In the genomic region with DNA sequence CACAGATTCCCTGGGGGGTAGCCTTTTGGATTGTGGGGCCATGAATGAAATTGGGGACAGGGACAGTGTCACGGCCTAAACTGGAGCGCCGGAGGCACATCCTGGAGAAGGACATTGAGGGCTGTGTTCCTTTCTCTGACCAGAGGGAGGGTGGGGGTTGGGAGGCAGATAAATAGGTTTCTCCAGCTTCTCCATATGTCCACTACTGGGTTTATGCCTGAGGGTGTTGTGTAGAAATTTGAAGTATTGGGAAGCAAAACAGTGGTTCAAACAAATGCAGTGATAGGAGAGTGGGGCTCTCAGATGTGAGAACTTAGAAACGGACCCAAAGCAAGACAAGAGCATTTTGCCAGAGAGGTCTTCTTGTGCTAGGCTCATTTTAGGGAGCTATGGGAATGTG, we compare ENCODE assay signal across 29 cellular contexts. TPM values are rescaled to one million over a fixed set of nuclear protein-coding genes. Genes with fewer than 3 reads are reported as not detected.
"Had no signal": no experiment of that assay in that cellular context is flagged by ENCODE, and none has a peak within 500 bp of the region (broad histone marks: within the 10 kb centered on the region; RNA-seq: fewer than 3 reads in every experiment).

No MANE protein-coding gene starts in this region.

- ATAC-seq: foreskin keratinocyte; sciatic nerve; stimulated activated memory B cell treated with anti-CD40 and anti-IgM and Interleukin-4, amounts not matched to agents 10 μg/mL and 1 μg/mL and 100 μg/mL, for 72 hours had no signal

- H3K9me3 ChIP-seq: left ventricle myocardium inferior, stomach, suprapubic skin, tibial nerve, uterus had no signal

- H3K4me1 Mint-ChIP-seq: immature natural killer cell; stimulated activated memory B cell treated with anti-CD40 and anti-IgM and Interleukin-4, amounts not matched to agents 10 μg/mL and 1 μg/mL and 100 μg/mL, for 72 hours had no signal

- FAIRE-seq: bronchial epithelial cell, small intestine, TTC549 had no signal

- H3K27me3 ChIP-seq: stomach, suprapubic skin, tibial nerve, uterus had no signal

- H3K9me3 Mint-ChIP-seq: activated naive CD4-positive, alpha-beta T cell treated with anti-CD3 and anti-CD28 coated beads for 36 hours; activated naive CD8-positive, alpha-beta T cell treated with anti-CD3 and anti-CD28 coated beads, Interleukin-2, amount 10 ng/mL, durations not matched to agents 7 days and 5 days; immature natural killer cell; nephron; stimulated activated memory B cell treated with anti-CD40 and anti-IgM and Interleukin-4, amounts not matched to agents 10 μg/mL and 1 μg/mL and 100 μg/mL, for 72 hours had no signal

- H3K4me3 ChIP-seq: left ventricle myocardium inferior, stomach, suprapubic skin, tibial nerve, uterus had no signal

- H3K36me3 Mint-ChIP-seq: activated naive CD8-positive, alpha-beta T cell treated with anti-CD3 and anti-CD28 coated beads, Interleukin-2, amount 10 ng/mL, durations not matched to agents 7 days and 5 days; immature natural killer cell; stimulated activated memory B cell treated with anti-CD40 and anti-IgM and Interleukin-4, amounts not matched to agents 10 μg/mL and 1 μg/mL and 100 μg/mL, for 72 hours had no signal

- H3K4me3 Mint-ChIP-seq: activated naive CD4-positive, alpha-beta T cell treated with anti-CD3 and anti-CD28 coated beads for 36 hours; activated naive CD8-positive, alpha-beta T cell treated with anti-CD3 and anti-CD28 coated beads, Interleukin-2, amount 10 ng/mL, durations not matched to agents 7 days and 5 days; immature natural killer cell; nephron; stimulated activated memory B cell treated with anti-CD40 and anti-IgM and Interleukin-4, amounts not matched to agents 10 μg/mL and 1 μg/mL and 100 μg/mL, for 72 hours had no signal

- H3K36me3 ChIP-seq: left ventricle myocardium inferior, stomach, suprapubic skin, tibial nerve, uterus, WERI-Rb-1 had no signal

- H3K27ac ChIP-seq: foreskin keratinocyte, left ventricle myocardium inferior, stomach, suprapubic skin, tibial nerve, uterus, WERI-Rb-1 had no signal

- H3K4me1 ChIP-seq: foreskin keratinocyte, tibial nerve, uterus had no signal

- DNase-seq: activated CD4-positive, alpha-beta T cell treated with anti-CD3 and anti-CD28 coated beads for 1 hour; activated CD8-positive, alpha-beta memory T cell treated with anti-CD3 and anti-CD28 coated beads, Interleukin-2, amount 50 U/mL, for 48 hours; activated naive CD4-positive, alpha-beta T cell treated with anti-CD3 and anti-CD28 coated beads for 36 hours; activated naive CD8-positive, alpha-beta T cell treated with anti-CD3 and anti-CD28 coated beads, Interleukin-2, amount 10 ng/mL, durations not matched to agents 7 days and 5 days; activated T-cell treated with anti-CD3 and anti-CD28 coated beads, Interleukin-2, amount 50 U/mL, for 48 hours; amniotic stem cell; cortex of kidney; foreskin keratinocyte; immature natural killer cell; kidney glomerular epithelial cell; left ventricle myocardium inferior; mammary epithelial cell; occipital lobe; small intestine; stimulated activated CD4-positive, alpha-beta T cell treated with anti-CD3 and anti-CD28 coated beads, Interleukin-15, amount 100 ng/mL, for 24 hours; stomach; T-helper 1 cell; uterus; WERI-Rb-1 had no signal

- H3K27ac Mint-ChIP-seq: activated naive CD4-positive, alpha-beta T cell treated with anti-CD3 and anti-CD28 coated beads for 36 hours; activated naive CD8-positive, alpha-beta T cell treated with anti-CD3 and anti-CD28 coated beads, Interleukin-2, amount 10 ng/mL, durations not matched to agents 7 days and 5 days; immature natural killer cell; stimulated activated memory B cell treated with anti-CD40 and anti-IgM and Interleukin-4, amounts not matched to agents 10 μg/mL and 1 μg/mL and 100 μg/mL, for 72 hours had no signal

RNA-seq across cellular contexts. Expression of gene TRIM71, which starts 34.3 kb away (rescaled TPM):
- total RNA-seq: activated naive CD8-positive, alpha-beta T cell treated with anti-CD3 and anti-CD28 coated beads, Interleukin-2, amount 10 ng/mL, durations not matched to agents 7 days and 5 days; bronchial epithelial cell; foreskin keratinocyte; glomerular endothelial cell; left ventricle myocardium inferior; myocyte; suprapubic skin had no signal
- polyA plus RNA-seq: esophagus, foreskin keratinocyte, immature natural killer cell had no signal
